6 cellular contexts compared by ENCODE assay signal in the genomic region with DNA sequence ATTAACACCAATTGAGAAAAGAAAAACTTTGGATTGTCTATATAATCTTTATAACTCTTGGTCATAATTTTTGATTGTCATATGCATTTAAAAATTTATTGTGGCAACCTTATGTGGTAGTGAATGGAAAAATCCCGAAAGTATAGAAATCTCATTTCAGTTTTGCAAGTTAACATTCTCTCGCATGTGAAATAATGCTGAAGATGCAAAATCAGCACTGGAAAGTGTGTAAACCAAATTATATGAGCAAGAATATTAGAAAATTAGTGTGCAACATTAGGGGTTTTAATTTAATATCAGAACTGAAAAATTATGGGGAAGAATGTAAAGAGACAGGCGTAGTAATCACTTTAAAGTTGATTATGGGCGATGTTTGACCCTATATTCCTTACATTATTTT.
"Had no signal": no experiment of that assay in that cellular context is flagged by ENCODE, and none has a peak within 500 bp of the region (broad histone marks: within the 10 kb centered on the region; RNA-seq: fewer than 3 reads in every experiment).

No MANE protein-coding gene starts in this region.

- H3K36me3 ChIP-seq: HAP-1 had no signal

- H3K4me2 ChIP-seq: GM23338 had no signal

- H3K4me3 ChIP-seq: GM23338, HAP-1 had no signal

- H3K9me3 ChIP-seq: HAP-1 had no signal

- H3K4me1 ChIP-seq: HAP-1 had no signal

- ATAC-seq: GM23338 had no signal

- H3K27ac ChIP-seq: HL-60 had no signal

- DNase-seq: H7, KG1 had no signal

- FAIRE-seq: H1 had no signal

- H2AFZ ChIP-seq: GM23338 had no signal
